7 cellular contexts compared by ENCODE assay signal in genomic region chr2:162153608-162154224, GRCh38. TPM values are rescaled to one million over a fixed set of nuclear protein-coding genes. Genes with fewer than 3 reads are reported as not detected.
A peak's percentile ranks its signal among the peaks of the same experiment; 100 is the strongest.
DNase-seq lines count a peak whose midpoint lies in the region; TF ChIP-seq lines count a peak whose summit lies in the region.

No MANE protein-coding gene starts in this region.

- H3K27ac ChIP-seq in SJSA1: no peak overlapping the region
- no peak overlapping the region for H3K27ac ChIP-seq in iPS DF 6.9 (ENCODE audit: low read length)

- H3K4me1 ChIP-seq in Loucy (ENCODE audit: insufficient read depth, low read length, poor library complexity, severe bottlenecking): no peaks in the 10 kb centered on the region
- H3K4me1 ChIP-seq in SJSA1 (replicated peaks): no peaks in the 10 kb centered on the region
- H3K4me1 ChIP-seq in iPS DF 6.9 (ENCODE audit: control insufficient read depth, insufficient read depth, low read length): no peaks in the 10 kb centered on the region

- no peak overlapping the region for H3K9ac ChIP-seq in Loucy (ENCODE audit: low read depth, low read length, poor library complexity, severe bottlenecking)

- DNase-seq in HCEC 1CT (peak; percentile 46), SJSA1 (ENCODE audit: low read depth in 1 of 2, low spot score in 2 of 2) (peak; percentile 24 to 59), iPS DF 6.9 (ENCODE audit: low read depth, low spot score) (peak; percentile 31)
- peak; percentile 43 for DNase-seq in activated gamma-delta T cell treated with anti-CD3 and anti-CD28 coated beads, Interleukin-2, amount 50 U/mL, for 16 hours (ENCODE audit: low read depth)
- peak; percentile 61 to 65 for DNase-seq in stimulated activated CD4-positive, alpha-beta T cell treated with anti-CD3 and anti-CD28 coated beads, Interleukin-2, amount 100 ng/mL, for 24 hours

- peak overlapping the region; percentile 19 for H2AFZ ChIP-seq in Loucy (ENCODE audit: low read length)

- no peaks in the 10 kb centered on the region for H3K79me2 ChIP-seq in Loucy (ENCODE audit: insufficient read depth, low read length)

- TF ChIP-seq CTCF in GM12875 (IDR thresholded peaks at IDR 0.05; ENCODE audit: borderline replicate concordance, insufficient read depth, low read depth, low read length): peak; percentile 85
- TF ChIP-seq CTCF in Loucy (conservative IDR thresholded peaks at IDR 0.05; ENCODE audit: low read length): peak; percentile 90

- no peak overlapping the region for H3K4me3 ChIP-seq in GM12875 (ENCODE audit: low read depth, low read length)
- peak overlapping the region; percentile 44 for H3K4me3 ChIP-seq in Loucy (ENCODE audit: low read length, poor library complexity, severe bottlenecking)
- no peak overlapping the region for H3K4me3 ChIP-seq in SJSA1
- no peak overlapping the region for H3K4me3 ChIP-seq in iPS DF 6.9 (ENCODE audit: low read length)

- H3K4me2 ChIP-seq in Loucy (ENCODE audit: low read depth, low read length, poor library complexity, severe bottlenecking): peak overlapping the region; percentile 49

- no peaks in the 10 kb centered on the region for H3K9me2 ChIP-seq in Loucy (replicated peaks; ENCODE audit: low read depth, low read length)

- H3K36me3 ChIP-seq in Loucy (ENCODE audit: insufficient read depth, low read length) (no peaks in the 10 kb centered on the region), SJSA1 (no peaks in the 10 kb centered on the region), iPS DF 6.9 (ENCODE audit: control insufficient read depth, insufficient read depth, low read length) (no peaks in the 10 kb centered on the region)

- no peaks in the 10 kb centered on the region for H4K20me1 ChIP-seq in Loucy (ENCODE audit: insufficient read depth, low read length, poor library complexity, severe bottlenecking)

- H3F3A ChIP-seq in Loucy (ENCODE audit: low read depth): no peaks in the 10 kb centered on the region

- no peaks in the 10 kb centered on the region for H3K27me3 ChIP-seq in Loucy (ENCODE audit: insufficient read depth, low read length, poor library complexity, severe bottlenecking)
- no peaks in the 10 kb centered on the region; the same call in 1 of the 2 replicates for H3K27me3 ChIP-seq in SJSA1 (replicated peaks)
- no peaks in the 10 kb centered on the region for H3K27me3 ChIP-seq in iPS DF 6.9 (ENCODE audit: control insufficient read depth, insufficient read depth, low read length)

- WGBS in iPS DF 6.9 (ENCODE audit: insufficient coverage, insufficient read length): no CpG with 5 or more reads among the region's 5 CpGs

- no peaks in the 10 kb centered on the region for H3K9me3 ChIP-seq in Loucy (ENCODE audit: insufficient read depth, low read depth, low read length)
- no peaks in the 10 kb centered on the region for H3K9me3 ChIP-seq in SJSA1 (replicated peaks)
- H3K9me3 ChIP-seq in iPS DF 6.9 (ENCODE audit: control insufficient read depth, insufficient read depth, low read length): no peaks in the 10 kb centered on the region

RNA-seq across cellular contexts. Expression of gene GCG, which starts 1.7 kb away (rescaled TPM):
- not detected in 2 replicates for total RNA-seq in SJSA1 (2014; rRNA removed; shearing (Covaris generic))
